ENCODE assay signal across 11 cellular contexts in the genomic region with DNA sequence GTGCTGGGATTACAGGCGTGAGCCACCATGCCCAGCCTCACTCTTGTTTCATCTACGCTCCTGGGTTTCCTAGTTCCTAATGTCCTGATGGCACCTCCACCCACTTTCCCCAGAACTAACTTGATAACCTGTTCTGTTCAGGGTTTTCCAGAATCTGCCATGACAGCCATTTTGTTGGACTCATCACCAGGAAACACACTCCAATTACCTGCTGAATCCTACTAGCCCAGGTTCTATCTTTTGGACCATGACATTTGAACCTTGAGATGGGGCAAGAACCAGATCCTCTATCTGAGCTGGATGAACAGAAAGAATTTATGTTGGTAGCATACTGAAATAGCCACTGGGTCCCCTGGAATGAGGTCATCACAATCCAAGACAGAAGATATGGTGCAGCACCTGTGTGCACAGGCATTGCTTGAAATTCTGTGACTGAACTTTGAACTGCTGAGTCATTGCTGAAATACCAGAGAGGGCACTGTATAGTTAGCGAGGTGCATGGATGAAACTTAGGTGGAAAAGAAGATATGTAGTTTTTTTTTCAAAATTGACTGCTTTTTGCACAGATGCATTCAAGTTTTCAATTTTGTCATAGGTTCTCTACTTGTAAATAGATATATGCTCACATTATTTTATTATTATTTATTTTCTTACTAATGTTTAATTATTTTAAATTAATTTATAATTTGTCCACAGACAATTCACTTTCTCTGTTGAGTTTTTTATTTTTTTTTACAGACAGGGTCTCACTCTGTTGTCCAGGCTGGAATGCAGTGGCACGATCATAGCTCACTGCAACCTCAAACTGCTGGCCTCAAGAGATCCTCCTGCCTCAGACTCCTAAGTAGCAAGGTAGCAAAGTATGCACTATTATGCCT. TPM values are rescaled to one million over a fixed set of nuclear protein-coding genes. Genes with fewer than 3 reads are reported as not detected.
A peak's percentile ranks its signal among the peaks of the same experiment; 100 is the strongest.
DNase-seq lines count a peak whose midpoint lies in the region; ATAC-seq, FAIRE-seq and TF ChIP-seq lines count a peak whose summit lies in the region.
"Had no signal": no experiment of that assay in that cellular context is flagged by ENCODE, and none has a peak within 500 bp of the region (broad histone marks: within the 10 kb centered on the region; RNA-seq: fewer than 3 reads in every experiment).

No MANE protein-coding gene starts in this region.

- H3K27ac ChIP-seq in DND-41 (ENCODE audit: low read length) (peak overlapping the region; percentile 92), kidney (ENCODE audit: low read depth in 2 of 2, low read length in 2 of 2) (no peak overlapping the region), dorsolateral prefrontal cortex (no peak overlapping the region)
- H3K27ac ChIP-seq: RWPE1 had no signal

- H3K27ac Mint-ChIP-seq in activated CD8-positive, alpha-beta T cell treated with anti-CD3 and anti-CD28 coated beads for 36 hours: no peak overlapping the region
- H3K27ac Mint-ChIP-seq: activated CD4-positive, alpha-beta memory T cell treated with anti-CD3 and anti-CD28 coated beads for 36 hours had no signal

- POLR2A ChIA-PET in activated CD8-positive, alpha-beta T cell treated with anti-CD3 and anti-CD28 coated beads for 36 hours (lab: Charles Lee): no interaction called here

- no peak for FAIRE-seq in kidney (lab: Jason Lieb, UNC)

- ATAC-seq in DND-41 (ENCODE audit: insufficient read depth, low read depth): no peak
- peak; percentile 56 for ATAC-seq in GM19438 (IDR thresholded peaks at IDR 0.05; ENCODE audit: low read depth, unreplicated experiment)
- peak; percentile 79 for ATAC-seq in HG03045 (IDR thresholded peaks at IDR 0.05; ENCODE audit: unreplicated experiment)
- no peak for ATAC-seq in activated CD8-positive, alpha-beta T cell treated with anti-CD3 and anti-CD28 coated beads for 36 hours

- H3K9me3 Mint-ChIP-seq in activated CD8-positive, alpha-beta T cell treated with anti-CD3 and anti-CD28 coated beads for 36 hours: no peaks in the 10 kb centered on the region
- H3K9me3 Mint-ChIP-seq: activated CD4-positive, alpha-beta memory T cell treated with anti-CD3 and anti-CD28 coated beads for 36 hours had no signal

- H3K4me3 ChIP-seq in DND-41 (ENCODE audit: low read depth in 1 of 2, low read length in 2 of 2) (no peak overlapping the region), foreskin fibroblast (ENCODE audit: low read depth in 1 of 2, low read length in 2 of 2) (no peak overlapping the region), kidney (ENCODE audit: low read length in 2 of 2) (no peak overlapping the region), dorsolateral prefrontal cortex (no peak overlapping the region)

- CTCF ChIA-PET in activated CD8-positive, alpha-beta T cell treated with anti-CD3 and anti-CD28 coated beads for 36 hours (lab: Charles Lee): no interaction called here

- H3K4me1 ChIP-seq in DND-41 (ENCODE audit: insufficient read depth, low read length): peaks cover 85% of the 10 kb centered on the region
- H3K4me1 ChIP-seq in kidney (ENCODE audit: control insufficient read depth in 1 of 2, insufficient read depth in 1 of 2, low read depth in 1 of 2, low read length in 2 of 2): no peaks in the 10 kb centered on the region

- H3K9me3 ChIP-seq in DND-41 (ENCODE audit: insufficient read depth, low read length, severe bottlenecking): no peaks in the 10 kb centered on the region
- H3K9me3 ChIP-seq in kidney (ENCODE audit: control insufficient read depth in 1 of 2, low read length in 2 of 2): no peaks in the 10 kb centered on the region

- H2AFZ ChIP-seq in DND-41 (ENCODE audit: low read depth, low read length): no peak overlapping the region; the same call in 1 of the 2 replicates

- H3K36me3 Mint-ChIP-seq in activated CD8-positive, alpha-beta T cell treated with anti-CD3 and anti-CD28 coated beads for 36 hours (ENCODE audit: low read depth): no peaks in the 10 kb centered on the region
- H3K36me3 Mint-ChIP-seq: activated CD4-positive, alpha-beta memory T cell treated with anti-CD3 and anti-CD28 coated beads for 36 hours had no signal

- DNase-seq in DND-41 (peak; percentile 43), RKO (ENCODE audit: low spot score) (peak; percentile 20), foreskin fibroblast (no peak), kidney (no peak), dorsolateral prefrontal cortex (no peak)
- DNase-seq in activated CD8-positive, alpha-beta T cell treated with anti-CD3 and anti-CD28 coated beads for 36 hours: no peak
- DNase-seq: activated CD4-positive, alpha-beta memory T cell treated with anti-CD3 and anti-CD28 coated beads for 36 hours; stimulated activated CD4-positive, alpha-beta T cell treated with anti-CD3 and anti-CD28 coated beads, Interleukin-2, amount 100 ng/mL, for 24 hours had no signal

- H3K9ac ChIP-seq in DND-41 (ENCODE audit: low read depth, low read length) (no peak overlapping the region; the same call in 1 of the 2 replicates), kidney (ENCODE audit: low read length in 2 of 2) (no peak overlapping the region)

- peaks cover 6% of the 10 kb centered on the region for H3K27me3 Mint-ChIP-seq in activated CD8-positive, alpha-beta T cell treated with anti-CD3 and anti-CD28 coated beads for 36 hours

- H3K4me3 Mint-ChIP-seq in activated CD8-positive, alpha-beta T cell treated with anti-CD3 and anti-CD28 coated beads for 36 hours: no peak overlapping the region
- H3K4me3 Mint-ChIP-seq: activated CD4-positive, alpha-beta memory T cell treated with anti-CD3 and anti-CD28 coated beads for 36 hours had no signal

- TF ChIP-seq CTCF in DND-41 (IDR thresholded peaks at IDR 0.05; ENCODE audit: borderline replicate concordance, extremely low read depth, low read length, poor library complexity, severe bottlenecking): no peak
- TF ChIP-seq CTCF in foreskin fibroblast (IDR thresholded peaks at IDR 0.05; ENCODE audit: low read depth, low read length): no peak
- no peak for TF ChIP-seq CTCF in kidney (IDR thresholded peaks at IDR 0.05; ENCODE audit: borderline replicate concordance, extremely low read depth, insufficient read depth)
- TF ChIP-seq CTCF in dorsolateral prefrontal cortex (IDR thresholded peaks at IDR 0.05 in 54 of 56, conservative IDR thresholded peaks at IDR 0.05 in 2 of 56; ENCODE audit: low read depth in 1 of 56, partially characterized antibody in 56 of 56): no peak
- TF ChIP-seq CTCF in activated CD8-positive, alpha-beta T cell treated with anti-CD3 and anti-CD28 coated beads for 36 hours (IDR thresholded peaks at IDR 0.05): no peak

- H3K27me3 ChIP-seq in DND-41 (ENCODE audit: insufficient read depth, low read length, poor library complexity) (no peaks in the 10 kb centered on the region), dorsolateral prefrontal cortex (peaks cover 0 to 11% (median 0%) of the 10 kb centered on the region in 45 donors)

- H3K79me2 ChIP-seq in DND-41 (ENCODE audit: insufficient read depth, low read length): peaks cover 19% of the 10 kb centered on the region

- intact Hi-C loops in kidney (cut with DNase I): no loop called here
- intact Hi-C loops in dorsolateral prefrontal cortex (cut with DNase I): no loop called here
- intact Hi-C loops in activated CD8-positive, alpha-beta T cell treated with anti-CD3 and anti-CD28 coated beads for 36 hours (cut with micrococcal nuclease): no loop called here

- H3K4me1 Mint-ChIP-seq in activated CD8-positive, alpha-beta T cell treated with anti-CD3 and anti-CD28 coated beads for 36 hours (ENCODE audit: low read depth): peaks cover 4% of the 10 kb centered on the region

- H3K36me3 ChIP-seq in DND-41 (ENCODE audit: insufficient read depth, low read length): no peaks in the 10 kb centered on the region
- no peaks in the 10 kb centered on the region for H3K36me3 ChIP-seq in kidney (ENCODE audit: control insufficient read depth in 1 of 2, insufficient read depth in 2 of 2, low read length in 2 of 2)

- H4K20me1 ChIP-seq in DND-41 (ENCODE audit: insufficient read depth, low read length): no peaks in the 10 kb centered on the region

- no peak overlapping the region for H3K4me2 ChIP-seq in DND-41 (ENCODE audit: insufficient read depth, low read length)

RNA-seq across cellular contexts. Expression of a gene that starts 42.8 kb away (rescaled TPM):
- 22.7 TPM for total RNA-seq in kidney
- polyA plus RNA-seq in kidney (ENCODE audit: insufficient read depth, low read depth, low replicate concordance): 6.0 TPM
- 10 to 100 TPM; 12.3 to 30.9 (median 21.4) TPM for total RNA-seq in dorsolateral prefrontal cortex
- 1 to 10 TPM; 8.7 to 8.8 TPM for total RNA-seq in activated CD8-positive, alpha-beta T cell treated with anti-CD3 and anti-CD28 coated beads for 36 hours

Comparison
In these comparisons a context has a peak if more than half of its experiments do, and no peak if none do; other contexts are left out.
1. ATAC-seq: peak in GM19438 (single experiment) and HG03045 (single experiment); none in DND-41 (single experiment) and activated CD8-positive, alpha-beta T cell treated with anti-CD3 and anti-CD28 coated beads for 36 hours (single experiment).
2. DNase-seq: peak in DND-41 (single experiment) and RKO (single experiment); none in foreskin fibroblast (0 of 2), kidney (single experiment), dorsolateral prefrontal cortex (0 of 10) and activated CD8-positive, alpha-beta T cell treated with anti-CD3 and anti-CD28 coated beads for 36 hours (single experiment).